ENCODE assay signal across 12 cellular contexts in the genomic region with DNA sequence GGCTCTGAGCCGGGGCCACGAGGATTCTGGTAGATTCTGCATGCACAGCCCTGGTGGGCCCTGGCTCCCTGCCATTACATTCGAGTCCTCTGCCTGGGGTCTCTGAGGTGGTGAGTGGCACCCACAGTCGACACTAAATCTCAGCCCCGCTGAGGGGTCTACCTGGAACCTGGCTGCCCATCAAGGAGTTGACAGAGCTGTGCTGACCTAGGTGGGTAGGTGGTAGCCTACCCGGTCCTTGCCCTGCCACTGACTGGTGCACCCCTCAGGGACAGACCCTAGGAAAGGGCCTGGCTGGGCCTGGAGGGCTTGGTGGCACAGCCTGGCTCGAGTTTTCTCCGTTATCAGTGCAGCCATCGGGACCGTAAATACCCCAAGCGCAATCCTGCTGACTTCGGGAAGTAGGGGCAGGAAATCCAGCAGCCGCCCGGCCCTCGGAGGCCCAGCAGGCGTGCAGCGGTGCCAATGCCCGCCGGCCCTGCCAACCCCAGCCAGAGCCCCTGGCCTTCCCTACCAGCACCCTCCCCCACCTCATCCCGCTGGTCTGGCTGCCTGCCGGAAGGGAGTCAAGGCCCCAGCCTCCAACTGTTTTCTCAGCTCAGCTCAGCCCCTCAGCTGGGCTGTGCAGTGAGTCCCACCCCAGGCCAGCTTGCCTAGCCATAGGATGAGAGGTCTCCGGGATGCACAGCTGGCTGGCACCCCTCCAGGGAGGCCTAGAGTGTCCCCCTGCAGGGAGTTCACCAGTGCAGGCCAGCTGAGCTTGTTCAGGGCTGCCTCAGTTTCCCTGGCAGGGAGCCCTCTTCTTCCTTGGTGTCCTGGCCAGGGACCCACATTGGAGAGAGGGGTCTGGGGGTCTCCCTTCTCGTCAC.
DNase-seq lines count a peak whose midpoint lies in the region; ATAC-seq, FAIRE-seq and TF ChIP-seq lines count a peak whose summit lies in the region.
"Had no signal": no experiment of that assay in that cellular context is flagged by ENCODE, and none has a peak within 500 bp of the region (broad histone marks: within the 10 kb centered on the region; RNA-seq: fewer than 3 reads in every experiment).

No MANE protein-coding gene starts in this region.

- H3K4me3 ChIP-seq in Peyer's patch (no peak overlapping the region), K562 (no peak overlapping the region), HepG2 (replicated peaks in 1 of 3; ENCODE audit: insufficient read depth in 1 of 3, low read depth in 2 of 3, low read length in 3 of 3) (peak overlapping the region in 2 of 3 experiments; percentile 5 to 60; a peak in 1 of 6 replicates)

- CTCF ChIA-PET in K562 (lab: Yijun Ruan, JAX; ENCODE audit: low intra/inter-chr PET ratio), result no interaction called here
- CTCF ChIA-PET in HepG2 (lab: Yijun Ruan, JAX; ENCODE audit: low intra/inter-chr PET ratio, low total read pairs), result no interaction called here

- TF ChIP-seq RAD21 in K562 (CRISPR knock-in tag; conservative IDR thresholded peaks at IDR 0.05 in 1 of 2, IDR thresholded peaks at IDR 0.05 in 1 of 2) (no peak), HepG2 (CRISPR knock-in tag; IDR thresholded peaks at IDR 0.05) (no peak)

- peaks cover 4% of the 10 kb centered on the region in 2 donors for H3K9me3 Mint-ChIP-seq in stimulated activated naive B cell treated with anti-CD40 and anti-IgM and Interleukin-4, amounts not matched to agents 10 μg/mL and 1 μg/mL and 100 μg/mL, for 72 hours
- H3K9me3 Mint-ChIP-seq: central memory CD8-positive, alpha-beta T cell had no signal

- H3K27ac ChIP-seq in Peyer's patch, result peak overlapping the region in 2 of 4 donors; percentile 90 to 93
- H3K27ac ChIP-seq in K562 (ENCODE audit: extremely low read depth, low read depth, low read length), result peak overlapping the region; percentile 87; the same call in 2 of the 3 replicates
- H3K27ac ChIP-seq in HepG2 (ENCODE audit: extremely low read length, insufficient read depth, low read length), result no peak overlapping the region

- WGBS in K562 (ENCODE audit: insufficient coverage, low coverage, missing lambda C conversion rate), result 43% methylated on average over 11 of the region's 23 CpGs
- 0% methylated on average over 1 of the region's 23 CpGs for WGBS in HepG2 (ENCODE audit: low lambda C conversion rate)

- no peaks in the 10 kb centered on the region for H3K79me2 ChIP-seq in K562 (ENCODE audit: control insufficient read depth, insufficient read depth, low read length)
- no peaks in the 10 kb centered on the region for H3K79me2 ChIP-seq in HepG2 (ENCODE audit: insufficient read depth, low read length)

- intact Hi-C loops in K562 (cut with micrococcal nuclease) (no loop called here), HepG2 (cut with micrococcal nuclease; ENCODE audit: unreplicated experiment) (loop anchor here (2.0 to 5.0 kb wide), 2 partner anchors 48 to 85 kb away; no protein-coding TSS in a partner anchor)

- H3K36me3 ChIP-seq in Peyer's patch (no peaks in the 10 kb centered on the region), K562 (ENCODE audit: control insufficient read depth, insufficient read depth, low read length) (no peaks in the 10 kb centered on the region), HepG2 (replicated peaks in 1 of 2; ENCODE audit: control insufficient read depth in 1 of 2, insufficient read depth in 2 of 2, low read length in 2 of 2) (no peaks in the 10 kb centered on the region)

- H2AFZ ChIP-seq in K562 (ENCODE audit: low read depth, low read length) (peak overlapping the region; percentile 96), HepG2 (ENCODE audit: low read length) (no peak overlapping the region)

- peaks cover 14 to 25% of the 10 kb centered on the region in 2 donors for H3K4me1 Mint-ChIP-seq in stimulated activated naive B cell treated with anti-CD40 and anti-IgM and Interleukin-4, amounts not matched to agents 10 μg/mL and 1 μg/mL and 100 μg/mL, for 72 hours
- H3K4me1 Mint-ChIP-seq: central memory CD8-positive, alpha-beta T cell had no signal

- TF ChIP-seq CTCF in Peyer's patch (IDR thresholded peaks at IDR 0.05) (no peak), K562 (IDR thresholded peaks at IDR 0.05 in 2 of 3, conservative IDR thresholded peaks at IDR 0.05 in 1 of 3; ENCODE audit: insufficient read depth in 2 of 3, low read depth in 1 of 3, low read length in 3 of 3) (no peak), HepG2 (CRISPR knock-in tag; IDR thresholded peaks at IDR 0.05) (no peak)

- DNase-seq in Peyer's patch (peak; percentile 14 to 51 (median 43)), K562 (ENCODE audit: extremely low read depth in 1 of 4, low spot score in 3 of 4) (peak in 3 of 4 experiments; percentile 30 to 46 (median 36)), HepG2 (ENCODE audit: low spot score) (peak; percentile 23), 8988T (no peak), AG08396 (ENCODE audit: low spot score) (no peak), NCI-H446 (lab: John Stamatoyannopoulos, UW) (no peak)
- DNase-seq in stimulated activated naive B cell treated with anti-CD40 and anti-IgM and Interleukin-4, amounts not matched to agents 10 μg/mL and 1 μg/mL and 100 μg/mL, for 72 hours, result peak; percentile 0
- DNase-seq: NCI-H1092, OCI-M1 had no signal

- FAIRE-seq in K562 (lab: Jason Lieb, UNC) (no peak), HepG2 (lab: Jason Lieb, UNC) (no peak)
- FAIRE-seq: G401.6 had no signal

- TF ChIP-seq POLR2A in Peyer's patch (IDR thresholded peaks at IDR 0.05), result no peak
- TF ChIP-seq POLR2A in K562 (conservative IDR thresholded peaks at IDR 0.05), result no peak
- no peak for TF ChIP-seq POLR2A in HepG2 (IDR thresholded peaks at IDR 0.05; ENCODE audit: insufficient read depth in 1 of 2, low read depth in 2 of 2, low read length in 2 of 2)

- H3K27ac Mint-ChIP-seq in stimulated activated naive B cell treated with anti-CD40 and anti-IgM and Interleukin-4, amounts not matched to agents 10 μg/mL and 1 μg/mL and 100 μg/mL, for 72 hours, result no peak overlapping the region

- TF ChIP-seq EP300 in K562 (IDR thresholded peaks at IDR 0.05; ENCODE audit: low read length) (no peak), HepG2 (IDR thresholded peaks at IDR 0.05; ENCODE audit: low read depth in 2 of 2, low read length in 2 of 2) (no peak), HepG2 (CRISPR knock-in tag; IDR thresholded peaks at IDR 0.05; ENCODE audit: borderline replicate concordance) (no peak)

- in situ Hi-C loops in K562 (cut with MboI), result no loop called here
- in situ Hi-C loops in HepG2 (cut with HindIII; ENCODE audit: extremely low pct_ligation_motif_present, low pct_unique_long_range_greater_than_20kb), result no loop called here

- H3K4me1 ChIP-seq in Peyer's patch (peaks cover 0 to 40% (median 4%) of the 10 kb centered on the region in 4 donors), K562 (replicated peaks in 1 of 2; ENCODE audit: control insufficient read depth in 2 of 2, insufficient read depth in 2 of 2, low read length in 2 of 2) (peaks cover 59 to 68% of the 10 kb centered on the region in 2 experiments), HepG2 (ENCODE audit: insufficient read depth, low read length) (peaks cover 45% of the 10 kb centered on the region)

- H3K36me3 Mint-ChIP-seq in stimulated activated naive B cell treated with anti-CD40 and anti-IgM and Interleukin-4, amounts not matched to agents 10 μg/mL and 1 μg/mL and 100 μg/mL, for 72 hours, result peaks cover 4 to 18% of the 10 kb centered on the region in 2 donors

- no peak for ATAC-seq in K562
- peak; percentile 15 for ATAC-seq in HepG2
- no peak for ATAC-seq in stimulated activated naive B cell treated with anti-CD40 and anti-IgM and Interleukin-4, amounts not matched to agents 10 μg/mL and 1 μg/mL and 100 μg/mL, for 72 hours (replicated peaks)
- ATAC-seq in GM19455 (IDR thresholded peaks at IDR 0.05; ENCODE audit: unreplicated experiment), result no peak

- POLR2A ChIA-PET in K562 (lab: Yijun Ruan, JAX), result interaction anchor here (0.6 to 1.4 kb wide), 6 partner anchors 9 to 127 kb away, joined by 3 to 8 read pairs (median 3); a partner anchor contains a TSS
- POLR2A ChIA-PET in HepG2 (lab: Yijun Ruan, JAX), result no interaction called here

- BruUV-seq in K562 (replicated peaks; lab: Mats Ljungman, UMichigan), result no TSS peak
- BruUV-seq in HepG2 (replicated peaks; lab: Mats Ljungman, UMichigan), result no TSS peak

- H3K4me2 ChIP-seq in K562 (ENCODE audit: insufficient read depth, low read length), result 0 out of 2 replicates have a peak overlapping the region, but pooled peaks have one; percentile 71
- peak overlapping the region; percentile 80 for H3K4me2 ChIP-seq in HepG2 (ENCODE audit: low read depth, low read length)

- H4K20me1 ChIP-seq in K562 (replicated peaks; ENCODE audit: control insufficient read depth, insufficient read depth, low read length) (no peaks in the 10 kb centered on the region), HepG2 (ENCODE audit: insufficient read depth, low read length) (no peaks in the 10 kb centered on the region; the same call in 1 of the 2 replicates)

- H3K27me3 ChIP-seq in Peyer's patch (no peaks in the 10 kb centered on the region), K562 (ENCODE audit: control insufficient read depth in 2 of 2, insufficient read depth in 2 of 2, low read length in 2 of 2) (no peaks in the 10 kb centered on the region), HepG2 (ENCODE audit: control insufficient read depth in 1 of 2, insufficient read depth in 2 of 2, low read length in 2 of 2) (peaks cover 12 to 69% of the 10 kb centered on the region in 2 experiments; a peak in 4 of 5 replicates)

- H3K9ac ChIP-seq in K562 (ENCODE audit: insufficient read depth in 1 of 2, low read depth in 2 of 2, low read length in 2 of 2) (peak overlapping the region; percentile 63 to 92; a peak in 3 of 4 replicates), HepG2 (ENCODE audit: insufficient read depth, low read depth, low read length) (no peak overlapping the region)

- H3K9me1 ChIP-seq in K562 (ENCODE audit: control insufficient read depth, insufficient read depth, low read length), result no peaks in the 10 kb centered on the region

- no peak overlapping the region for H3K4me3 Mint-ChIP-seq in stimulated activated naive B cell treated with anti-CD40 and anti-IgM and Interleukin-4, amounts not matched to agents 10 μg/mL and 1 μg/mL and 100 μg/mL, for 72 hours
- H3K4me3 Mint-ChIP-seq: central memory CD8-positive, alpha-beta T cell had no signal

- H3K9me3 ChIP-seq in Peyer's patch (no peaks in the 10 kb centered on the region), K562 (replicated peaks; ENCODE audit: control insufficient read depth, insufficient read depth, low read depth, low read length) (no peaks in the 10 kb centered on the region), HepG2 (ENCODE audit: low read length) (no peaks in the 10 kb centered on the region)

- H3K27me3 Mint-ChIP-seq in stimulated activated naive B cell treated with anti-CD40 and anti-IgM and Interleukin-4, amounts not matched to agents 10 μg/mL and 1 μg/mL and 100 μg/mL, for 72 hours, result peaks cover 0 to 22% of the 10 kb centered on the region in 2 donors
- H3K27me3 Mint-ChIP-seq: central memory CD8-positive, alpha-beta T cell had no signal

TF ChIP-seq in K562, 482 proteins besides CTCF, POLR2A, EP300 and RAD21 (continues in another document):
- no peak for TF ChIP-seq TCFL5 (CRISPR knock-in tag; conservative IDR thresholded peaks at IDR 0.05)

TF ChIP-seq in HepG2, 621 proteins besides CTCF, POLR2A, EP300 and RAD21 (continues in another document):
- no peak for TF ChIP-seq IKZF1 (IDR thresholded peaks at IDR 0.05)
- no peak for TF ChIP-seq SMAD3 (CRISPR knock-in tag; IDR thresholded peaks at IDR 0.05)
- TF ChIP-seq RCOR2 (CRISPR knock-in tag; IDR thresholded peaks at IDR 0.05), result no peak
- TF ChIP-seq RORA (CRISPR knock-in tag; IDR thresholded peaks at IDR 0.05), result no peak
- no peak for TF ChIP-seq HNRNPUL1 (IDR thresholded peaks at IDR 0.05; ENCODE audit: low read depth, low read length)

Comparison
In these comparisons a context has a peak if more than half of its experiments do, and no peak if none do; other contexts are left out.
1. DNase-seq: peak in Peyer's patch (3 of 3), K562 (3 of 4), HepG2 (single experiment) and stimulated activated naive B cell treated with anti-CD40 and anti-IgM and Interleukin-4, amounts not matched to agents 10 μg/mL and 1 μg/mL and 100 μg/mL, for 72 hours (single experiment); none in 8988T (single experiment), AG08396 (single experiment) and NCI-H446 (0 of 2).
2. H3K4me3 ChIP-seq: peak in HepG2 (2 of 3); none in Peyer's patch (0 of 4) and K562 (single experiment).